ENCODE assay signal across 8 cellular contexts in the genomic region with DNA sequence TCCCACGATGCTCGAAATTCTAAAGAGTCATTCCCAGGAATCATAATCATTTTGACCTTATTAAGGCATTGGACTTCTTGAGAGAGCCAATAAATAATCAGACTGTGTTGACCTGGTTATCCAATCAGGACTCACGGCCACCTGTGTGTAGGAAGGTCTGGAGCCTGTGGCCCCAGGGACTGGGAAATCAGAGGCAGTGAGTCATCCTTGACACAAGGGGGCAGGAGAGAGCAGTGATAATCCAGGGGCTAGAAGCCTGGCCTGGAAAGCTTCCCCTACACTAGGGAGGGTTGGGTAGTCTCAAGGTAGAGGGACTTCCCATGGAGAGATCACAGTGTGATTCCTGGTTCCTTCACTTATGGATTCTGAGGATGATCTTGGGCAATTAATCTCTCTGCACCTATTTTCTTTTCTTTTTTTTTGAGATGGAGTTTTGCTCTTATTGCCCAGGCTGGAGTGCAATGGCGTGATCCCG. TPM values are rescaled to one million over a fixed set of nuclear protein-coding genes. Genes with fewer than 3 reads are reported as not detected.
DNase-seq lines count a peak whose midpoint lies in the region; ATAC-seq and TF ChIP-seq lines count a peak whose summit lies in the region.

No MANE protein-coding gene starts in this region.

- no peaks in the 10 kb centered on the region for H3K9me2 ChIP-seq in GM23248 (ENCODE audit: insufficient read depth)

- no peak overlapping the region for H2AFZ ChIP-seq in GM23248

- no peaks in the 10 kb centered on the region for H3K27me3 Mint-ChIP-seq in T-cell

- peaks cover 32% of the 10 kb centered on the region for H3K79me2 ChIP-seq in GM23248 (ENCODE audit: insufficient read depth)

- no peak overlapping the region for H3K9ac ChIP-seq in GM23248

- H3K27me3 ChIP-seq in GM23248 (replicated peaks; ENCODE audit: insufficient read depth) = no peaks in the 10 kb centered on the region
- no peaks in the 10 kb centered on the region for H3K27me3 ChIP-seq in ascending aorta

- WGBS in GM23248 (ENCODE audit: low coverage in 1 of 2, low lambda C conversion rate in 2 of 2, missing lambda C conversion rate in 2 of 2), 2 experiments = 71 to 79% methylated on average over 3 to 5 of the region's 5 CpGs

- H3K36me3 ChIP-seq in GM23248 (ENCODE audit: low read depth) (no peaks in the 10 kb centered on the region), ascending aorta (peaks cover 0 to 3% of the 10 kb centered on the region in 2 donors)

- no peaks in the 10 kb centered on the region for H4K20me1 ChIP-seq in GM23248 (ENCODE audit: insufficient read depth)

- H3K4me3 Mint-ChIP-seq in T-cell = peak overlapping the region in 2 of 3 donors; percentile 14 to 37

- H3K36me3 Mint-ChIP-seq in T-cell = peaks cover 27% of the 10 kb centered on the region

- DNase-seq in D341Med (ENCODE audit: low spot score) (peak; percentile 88), GM23248 (peak; percentile 76), NCI-H1436 treated with DMSO at 0.1 percent for 48 hours (lab: John Stamatoyannopoulos, UW) (peak; percentile 17), T-cell (peak in 33 of 34 experiments; percentile 16 to 70 (median 50)), ascending aorta (ENCODE audit: low spot score in 2 of 2) (no peak), hepatic stellate cell (ENCODE audit: low spot score) (peak; percentile 81)
- DNase-seq in stimulated activated CD4-positive, alpha-beta T cell treated with anti-CD3 and anti-CD28 coated beads, Interleukin-15, amount 100 ng/mL, for 24 hours = peak; percentile 64

- in situ Hi-C loops in GM23248 (cut with MboI) = no loop called here

- CTCF ChIA-PET in T-cell (lab: Charles Lee) = interaction anchor here (0.5 to 4.3 kb wide), 8 partner anchors 16 to 991 kb away, joined by 3 to 28 read pairs (median 3); no protein-coding TSS in a partner anchor

- H3K4me3 ChIP-seq in GM23248 (no peak overlapping the region), ascending aorta (no peak overlapping the region)

- peaks cover 7% of the 10 kb centered on the region for H3K4me1 ChIP-seq in GM23248 (ENCODE audit: insufficient read depth)
- peaks cover 0 to 34% of the 10 kb centered on the region in 2 donors for H3K4me1 ChIP-seq in ascending aorta

- H3K4me1 Mint-ChIP-seq in T-cell = peaks cover 73 to 86% (median 80%) of the 10 kb centered on the region in 3 donors

- H3K9me3 ChIP-seq in GM23248 (ENCODE audit: low read depth) = no peaks in the 10 kb centered on the region
- no peaks in the 10 kb centered on the region for H3K9me3 ChIP-seq in ascending aorta

- peak overlapping the region in 1 of 2 donors; percentile 46 for H3K27ac Mint-ChIP-seq in T-cell

- H3K4me2 ChIP-seq in GM23248 (ENCODE audit: unreplicated experiment) = no peak overlapping the region

- H3K9me3 Mint-ChIP-seq in T-cell = no peaks in the 10 kb centered on the region

- no peak overlapping the region for H3K27ac ChIP-seq in GM23248
- peak overlapping the region; percentile 0 to 3 for H3K27ac ChIP-seq in ascending aorta

- intact Hi-C loops in ascending aorta (cut with DNase I) = loop anchor here (2.0 to 5.0 kb wide), 2 partner anchors 104 to 129 kb away; no protein-coding TSS in a partner anchor

- peaks cover 5% of the 10 kb centered on the region; the same call in 1 of the 2 replicates for H3F3A ChIP-seq in GM23248 (ENCODE audit: insufficient read depth)

- TF ChIP-seq CTCF in ascending aorta (IDR thresholded peaks at IDR 0.05) = peak; percentile 57 to 61 (median 60)

- ATAC-seq in T-cell (replicated peaks in 1 of 4) (peak; percentile 37 to 50 (median 46)), HG03432 (IDR thresholded peaks at IDR 0.05; ENCODE audit: unreplicated experiment) (no peak)

- POLR2A ChIA-PET in T-cell (lab: Charles Lee) = no interaction called here

RNA-seq across cellular contexts. Expression of gene MR1, which starts 4.7 kb away (rescaled TPM):
- 25.2 and 28.6 TPM in 2 replicates for total RNA-seq in GM23248 (2014; rRNA removed; shearing (Covaris generic))
- 25.4 and 26.2 TPM in 2 replicates for polyA plus RNA-seq in GM23248 (2016; fragmentation: Nextera tagmentation; extraction: Ambion mirVana)
- total RNA-seq in T-cell (10 to 100 TPM; 18.3 to 30.7 (median 22.7) TPM), ascending aorta (19.2 TPM)

RNA-seq across cellular contexts. Expression of gene STX6, which starts 15.8 kb away (rescaled TPM):
- 28.6 and 31.1 TPM in 2 replicates for total RNA-seq in GM23248 (2014; rRNA removed; shearing (Covaris generic))
- polyA plus RNA-seq in GM23248 (2016; fragmentation: Nextera tagmentation; extraction: Ambion mirVana) = 16.1 and 16.3 TPM in 2 replicates
- 10 to 100 TPM; 12.6 to 18.9 (median 17.2) TPM for total RNA-seq in T-cell
- total RNA-seq in ascending aorta = 15.5 TPM

RNA-seq across cellular contexts. Expression of gene IER5, which starts 50.1 kb away (rescaled TPM):
- 33.6 and 38.5 TPM in 2 replicates for total RNA-seq in GM23248 (2014; rRNA removed; shearing (Covaris generic))
- 8.1 and 10.8 TPM in 2 replicates for polyA plus RNA-seq in GM23248 (2016; fragmentation: Nextera tagmentation; extraction: Ambion mirVana)
- total RNA-seq in T-cell (10 to 100 TPM; 26.6 to 85.5 (median 32.2) TPM), ascending aorta (47.9 TPM)

Comparison
In these comparisons a context has a peak if more than half of its experiments do, and no peak if none do; other contexts are left out.
1. DNase-seq: peak in D341Med (single experiment), GM23248 (single experiment), NCI-H1436 treated with DMSO at 0.1 percent for 48 hours (single experiment), T-cell (33 of 34), hepatic stellate cell (single experiment) and stimulated activated CD4-positive, alpha-beta T cell treated with anti-CD3 and anti-CD28 coated beads, Interleukin-15, amount 100 ng/mL, for 24 hours (single experiment); none in ascending aorta (0 of 2).